15 cellular contexts compared by ENCODE assay signal in the genomic region with DNA sequence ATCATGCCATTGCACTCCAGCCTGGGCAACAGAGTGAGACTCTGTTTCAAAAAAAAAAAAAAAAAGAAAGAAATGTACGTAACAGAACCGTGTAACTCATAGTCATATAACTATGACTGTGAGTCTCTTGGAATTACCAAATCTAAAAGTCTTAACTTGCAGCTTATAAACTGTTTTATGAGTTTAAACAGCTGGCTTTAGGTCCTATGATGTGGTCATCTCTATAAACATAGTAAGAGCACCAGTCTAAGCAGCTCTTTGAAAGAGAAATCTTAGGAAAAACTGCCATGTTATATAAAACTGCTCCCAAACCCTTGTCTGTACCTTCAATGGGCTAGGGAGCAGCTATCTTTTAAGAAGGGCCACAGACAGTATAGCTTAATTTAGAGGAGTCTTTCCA.
DNase-seq lines count a peak whose midpoint lies in the region; TF ChIP-seq lines count a peak whose summit lies in the region.
"Had no signal": no experiment of that assay in that cellular context is flagged by ENCODE, and none has a peak within 500 bp of the region (broad histone marks: within the 10 kb centered on the region; RNA-seq: fewer than 3 reads in every experiment).

No MANE protein-coding gene starts in this region.

- H3K27me3 ChIP-seq in AG04450 (ENCODE audit: control insufficient read depth, insufficient read depth, low read length) = no peaks in the 10 kb centered on the region
- H3K27me3 ChIP-seq in adrenal gland = no peaks in the 10 kb centered on the region
- H3K27me3 ChIP-seq in dorsolateral prefrontal cortex = no peaks in the 10 kb centered on the region
- H3K27me3 ChIP-seq: BLaER1 treated with 17β-estradiol and CSF1 and Interleukin-3, amounts not matched to agents 10 nM and 100 nM; MG63 had no signal

- DNase-seq in AG04450 (ENCODE audit: low read depth, low spot score) = peak; percentile 38
- DNase-seq in adrenal gland = no peak
- peak; percentile 19 for DNase-seq in myocyte (ENCODE audit: low read depth)
- DNase-seq in amygdala (lab: John Stamatoyannopoulos, UW) = no peak
- no peak for DNase-seq in pons (ENCODE audit: low spot score)
- DNase-seq in dorsolateral prefrontal cortex = no peak
- DNase-seq: GDM1, KBM-7, MG63, NCI-H1048, NCI-H1436 treated with DMSO at 0.1 percent for 48 hours, NCI-H2029 had no signal

- POLR2A ChIA-PET in AG04450 (lab: Yijun Ruan, JAX) = interaction anchor here (0.5 to 0.7 kb wide), 4 partner anchors 11 to 854 kb away, joined by 3 to 5 read pairs (median 4); a partner anchor contains a TSS
- POLR2A ChIA-PET in HEK293 (lab: Yijun Ruan, JAX) = no interaction called here

- intact Hi-C loops in adrenal gland (cut with DNase I) = no loop called here
- intact Hi-C loops in dorsolateral prefrontal cortex (cut with DNase I) = no loop called here

- H3K36me3 ChIP-seq in HEK293 (ENCODE audit: control insufficient read depth in 2 of 2, insufficient read depth in 1 of 2, low read length in 2 of 2) (peaks cover 20 to 23% of the 10 kb centered on the region in 2 experiments), adrenal gland (replicated peaks in 1 of 2) (no peaks in the 10 kb centered on the region)
- H3K36me3 ChIP-seq: MG63 had no signal

- 39 to 44% (median 43%) methylated on average over 2 of the region's 2 CpGs for WGBS in adrenal gland, 4 donors

- no peaks in the 10 kb centered on the region for H3K4me1 ChIP-seq in HEK293 (ENCODE audit: control insufficient read depth, insufficient read depth, low read length)
- peaks cover 7 to 12% of the 10 kb centered on the region in 2 donors for H3K4me1 ChIP-seq in adrenal gland (replicated peaks in 1 of 2)
- H3K4me1 ChIP-seq: BLaER1 treated with 17β-estradiol and CSF1 and Interleukin-3, amounts not matched to agents 10 nM and 100 nM had no signal

- TF ChIP-seq CTCF in AG04450 (IDR thresholded peaks at IDR 0.05; ENCODE audit: low read depth, low read length) (no peak), HEK293 (tag by site-specific recombination; IDR thresholded peaks at IDR 0.05) (no peak), adrenal gland (IDR thresholded peaks at IDR 0.05) (no peak), dorsolateral prefrontal cortex (IDR thresholded peaks at IDR 0.05 in 54 of 56, conservative IDR thresholded peaks at IDR 0.05 in 2 of 56; ENCODE audit: low read depth in 1 of 56, partially characterized antibody in 56 of 56) (no peak)

- CTCF ChIA-PET in AG04450 (lab: Charles Lee) (interaction anchor here (1.2 kb wide), 1 partner anchor 36 kb away, joined by 6 read pairs; no protein-coding TSS in a partner anchor), HEK293 (lab: Yijun Ruan, JAX) (no interaction called here)

- no peak overlapping the region for H3K27ac ChIP-seq in AG04450 (ENCODE audit: low read depth, low read length)
- H3K27ac ChIP-seq in HEK293 (ENCODE audit: extremely low read depth, low read depth, low read length) = no peak overlapping the region
- peak overlapping the region in 3 of 5 donors; percentile 24 to 67 (median 37) for H3K27ac ChIP-seq in adrenal gland
- H3K27ac ChIP-seq in dorsolateral prefrontal cortex = no peak overlapping the region
- H3K27ac ChIP-seq: BLaER1 treated with 17β-estradiol and CSF1 and Interleukin-3, amounts not matched to agents 10 nM and 100 nM had no signal

- no peak for TF ChIP-seq POLR2A in adrenal gland (IDR thresholded peaks at IDR 0.05)

- H3K4me3 ChIP-seq in AG04450 (ENCODE audit: low read depth, low read length) (no peak overlapping the region), HEK293 (ENCODE audit: low read depth, low read length) (no peak overlapping the region), adrenal gland (no peak overlapping the region), dorsolateral prefrontal cortex (no peak overlapping the region)
- H3K4me3 ChIP-seq: BLaER1 treated with 17β-estradiol and CSF1 and Interleukin-3, amounts not matched to agents 10 nM and 100 nM; GM12878; MG63 had no signal

- H3K9me3 ChIP-seq in AG04450 (ENCODE audit: control insufficient read depth, insufficient read depth, low read length) = no peaks in the 10 kb centered on the region
- no peaks in the 10 kb centered on the region for H3K9me3 ChIP-seq in HEK293 (ENCODE audit: control insufficient read depth, insufficient read depth, low read depth, low read length)
- H3K9me3 ChIP-seq in adrenal gland (replicated peaks in 1 of 3) = no peaks in the 10 kb centered on the region

TF ChIP-seq in HEK293, 187 proteins besides CTCF, POLR2A, EP300 and RAD21:
- TF ChIP-seq ZNF843 (tag by site-specific recombination; IDR thresholded peaks at IDR 0.05) (peak; percentile 60; the same call in 1 of the 2 replicates), FEZF1 (tag by site-specific recombination; IDR thresholded peaks at IDR 0.05) (peak; percentile 25; the same call in 1 of the 2 replicates), ZXDB (tag by site-specific recombination; IDR thresholded peaks at IDR 0.05) (0 out of 2 replicates have a peak, but pooled peaks have one; percentile 31), OSR2 (tag by site-specific recombination; IDR thresholded peaks at IDR 0.05) (no peak)

Comparison
In these comparisons a context has a peak if more than half of its experiments do, and no peak if none do; other contexts are left out.
1. DNase-seq: peak in AG04450 (single experiment) and myocyte (single experiment); none in adrenal gland (0 of 7), amygdala (0 of 56), pons (single experiment) and dorsolateral prefrontal cortex (0 of 10).
2. H3K27ac ChIP-seq: peak in adrenal gland (3 of 5); none in AG04450 (single experiment), HEK293 (single experiment) and dorsolateral prefrontal cortex (0 of 59).